36 cellular contexts compared by ENCODE assay signal in genomic region chr2:214895469-214895868, GRCh38.
"Had no signal": no experiment of that assay in that cellular context is flagged by ENCODE, and none has a peak within 500 bp of the region (broad histone marks: within the 10 kb centered on the region; RNA-seq: fewer than 3 reads in every experiment).

No MANE protein-coding gene starts in this region.

- ATAC-seq: activated CD8-positive, alpha-beta T cell treated with anti-CD3 and anti-CD28 coated beads for 36 hours; activated naive CD4-positive, alpha-beta T cell treated with anti-CD3 and anti-CD28 coated beads, Interleukin-2, amount 50 U/mL, for 72 hours; activated T-cell treated with anti-CD3 and anti-CD28 coated beads, Interleukin-2, amount 50 U/mL, for 4 hours; activated T-cell treated with anti-CD3 and anti-CD28 coated beads, Interleukin-2, amount 50 U/mL, for 72 hours; activated T-helper 17 cell treated with anti-CD3 and anti-CD28 coated beads, Interleukin-2, amount 50 U/mL, for 72 hours; body of pancreas had no signal

- DNase-seq: activated B cell treated with CpG ODN at 0.5 μM for 24 hours; activated CD4-positive, alpha-beta memory T cell treated with anti-CD3 and anti-CD28 coated beads for 36 hours; activated CD4-positive, alpha-beta T cell treated with anti-CD3 and anti-CD28 coated beads for 4 hours; activated CD4-positive, alpha-beta T cell treated with anti-CD3 and anti-CD28 coated beads, Interleukin-2, amount 10 ng/mL, durations not matched to agents 24 days and 14 days; activated CD4-positive, alpha-beta T cell treated with anti-CD3 and anti-CD28 coated beads, Interleukin-2, amount 50 U/mL, for 1 hour; activated CD4-positive, alpha-beta T cell treated with anti-CD3 and anti-CD28 coated beads, Interleukin-2, amount 50 U/mL, for 4 hours; activated CD4-positive, CD25-positive, alpha-beta regulatory T cell treated with anti-CD3 and anti-CD28 coated beads, Interleukin-2, amount 50 U/mL, for 72 hours; activated CD8-positive, alpha-beta memory T cell treated with anti-CD3 and anti-CD28 coated beads, Interleukin-2, amount 50 U/mL, for 4 hours; activated CD8-positive, alpha-beta T cell treated with anti-CD3 and anti-CD28 coated beads for 36 hours; activated effector memory CD4-positive, alpha-beta T cell treated with anti-CD3 and anti-CD28 coated beads, Interleukin-2, amount 50 U/mL, for 16 hours; activated gamma-delta T cell treated with Interleukin-2 at 50 U/mL for 16 hours; activated naive CD4-positive, alpha-beta T cell; activated naive CD4-positive, alpha-beta T cell treated with anti-CD3 and anti-CD28 coated beads for 36 hours; activated naive CD4-positive, alpha-beta T cell treated with anti-CD3 and anti-CD28 coated beads, Interleukin-2, amount 50 U/mL, for 16 hours; activated naive CD8-positive, alpha-beta T cell treated with anti-CD3 and anti-CD28 coated beads for 36 hours; activated T-cell treated with anti-CD3 and anti-CD28 coated beads for 4 hours; activated T-cell treated with anti-CD3 and anti-CD28 coated beads, Interleukin-2, amount 50 U/mL, for 1 hour; activated T-cell treated with anti-CD3 and anti-CD28 coated beads, Interleukin-2, amount 50 U/mL, for 4 hours; activated T-cell treated with anti-CD3 and anti-CD28 coated beads, Interleukin-2, amount 50 U/mL, for 72 hours; adrenal gland; amniotic stem cell; aorta; body of pancreas; brain microvascular endothelial cell; central memory CD4-positive, alpha-beta T cell; T-helper 2 cell; T-helper 9 cell had no signal

- H3K4me3 ChIP-seq: adrenal gland, body of pancreas, breast epithelium had no signal

- H3K9me3 ChIP-seq: adrenal gland, body of pancreas, breast epithelium had no signal

- H3K27me3 Mint-ChIP-seq: activated B cell treated with CpG ODN at 0.5 μM for 24 hours; activated CD4-positive, alpha-beta T cell treated with anti-CD3 and anti-CD28 coated beads, Interleukin-2, amount 10 ng/mL, durations not matched to agents 24 days and 14 days; activated naive CD8-positive, alpha-beta T cell treated with anti-CD3 and anti-CD28 coated beads for 36 hours had no signal

- H3K4me3 Mint-ChIP-seq: activated B cell treated with CpG ODN at 0.5 μM for 24 hours; activated CD4-positive, alpha-beta memory T cell treated with anti-CD3 and anti-CD28 coated beads for 36 hours; activated CD4-positive, alpha-beta T cell treated with anti-CD3 and anti-CD28 coated beads, Interleukin-2, amount 10 ng/mL, durations not matched to agents 24 days and 14 days; activated CD8-positive, alpha-beta T cell treated with anti-CD3 and anti-CD28 coated beads for 36 hours; activated naive CD4-positive, alpha-beta T cell treated with anti-CD3 and anti-CD28 coated beads for 36 hours; activated naive CD8-positive, alpha-beta T cell treated with anti-CD3 and anti-CD28 coated beads for 36 hours; activated T-cell treated with anti-CD3 and anti-CD28 coated beads, Interleukin-2, amount 50 U/mL, for 4 hours; activated T-cell treated with anti-CD3 and anti-CD28 coated beads, Interleukin-2, amount 50 U/mL, for 72 hours; activated T-helper 1 cell treated with anti-CD3 and anti-CD28 coated beads, Interleukin-12 subunit alpha, Interleukin-12 subunit beta, Interleukin-2, Interleukin-4 antibody, amounts not matched to agents 30 ng/mL and 10 ng/mL and 1 ng/mL, durations not matched to agents 14 hours and 24 hours and 36 hours; activated T-helper 17 cell treated with anti-CD3 and anti-CD28 coated beads, Interleukin-2, amount 50 U/mL, for 72 hours; T-helper 2 cell treated with Interferon-gamma antibody and Interleukin-4, amounts not matched to agents 5 μg/mL and 100 μg/mL, for 36 hours had no signal

- H3K36me3 ChIP-seq: adrenal gland, brain microvascular endothelial cell, breast epithelium had no signal

- H3K4me1 Mint-ChIP-seq: activated B cell treated with CpG ODN at 0.5 μM for 24 hours; activated naive CD8-positive, alpha-beta T cell treated with anti-CD3 and anti-CD28 coated beads for 36 hours; activated T-helper 17 cell treated with anti-CD3 and anti-CD28 coated beads, Interleukin-2, amount 50 U/mL, for 72 hours had no signal

- H3K36me3 Mint-ChIP-seq: activated CD4-positive, alpha-beta memory T cell treated with anti-CD3 and anti-CD28 coated beads for 36 hours; activated naive CD4-positive, alpha-beta T cell treated with anti-CD3 and anti-CD28 coated beads, Interleukin-2, amount 50 U/mL, for 72 hours; activated naive CD8-positive, alpha-beta T cell treated with anti-CD3 and anti-CD28 coated beads for 36 hours had no signal

- H3K27me3 ChIP-seq: adrenal gland, body of pancreas, brain microvascular endothelial cell, breast epithelium had no signal

- H3K9me3 Mint-ChIP-seq: activated B cell treated with CpG ODN at 0.5 μM for 24 hours; activated CD4-positive, alpha-beta memory T cell treated with anti-CD3 and anti-CD28 coated beads for 36 hours; activated CD4-positive, alpha-beta T cell treated with anti-CD3 and anti-CD28 coated beads, Interleukin-2, amount 10 ng/mL, durations not matched to agents 24 days and 14 days; activated CD8-positive, alpha-beta T cell treated with anti-CD3 and anti-CD28 coated beads for 36 hours; activated naive CD4-positive, alpha-beta T cell treated with anti-CD3 and anti-CD28 coated beads for 36 hours; activated naive CD4-positive, alpha-beta T cell treated with anti-CD3 and anti-CD28 coated beads, Interleukin-2, amount 50 U/mL, for 72 hours; activated naive CD8-positive, alpha-beta T cell treated with anti-CD3 and anti-CD28 coated beads for 36 hours; activated T-cell treated with anti-CD3 and anti-CD28 coated beads, Interleukin-2, amount 50 U/mL, for 4 hours; activated T-cell treated with anti-CD3 and anti-CD28 coated beads, Interleukin-2, amount 50 U/mL, for 72 hours; activated T-helper 1 cell treated with anti-CD3 and anti-CD28 coated beads, Interleukin-12 subunit alpha, Interleukin-12 subunit beta, Interleukin-2, Interleukin-4 antibody, amounts not matched to agents 30 ng/mL and 10 ng/mL and 1 ng/mL, durations not matched to agents 14 hours and 24 hours and 36 hours; activated T-helper 17 cell treated with anti-CD3 and anti-CD28 coated beads, Interleukin-2, amount 50 U/mL, for 72 hours; T-helper 2 cell treated with Interferon-gamma antibody and Interleukin-4, amounts not matched to agents 5 μg/mL and 100 μg/mL, for 36 hours had no signal

- H3K4me1 ChIP-seq: adrenal gland, body of pancreas, breast epithelium had no signal

- H3K27ac Mint-ChIP-seq: activated B cell treated with CpG ODN at 0.5 μM for 24 hours; activated CD4-positive, alpha-beta memory T cell treated with anti-CD3 and anti-CD28 coated beads for 36 hours; activated CD4-positive, alpha-beta T cell treated with anti-CD3 and anti-CD28 coated beads, Interleukin-2, amount 10 ng/mL, durations not matched to agents 24 days and 14 days; activated CD8-positive, alpha-beta T cell treated with anti-CD3 and anti-CD28 coated beads for 36 hours; activated naive CD4-positive, alpha-beta T cell treated with anti-CD3 and anti-CD28 coated beads for 36 hours; activated naive CD4-positive, alpha-beta T cell treated with anti-CD3 and anti-CD28 coated beads, Interleukin-2, amount 50 U/mL, for 72 hours; activated naive CD8-positive, alpha-beta T cell treated with anti-CD3 and anti-CD28 coated beads for 36 hours; activated T-cell treated with anti-CD3 and anti-CD28 coated beads, Interleukin-2, amount 50 U/mL, for 72 hours; activated T-helper 1 cell treated with anti-CD3 and anti-CD28 coated beads, Interleukin-12 subunit alpha, Interleukin-12 subunit beta, Interleukin-2, Interleukin-4 antibody, amounts not matched to agents 30 ng/mL and 10 ng/mL and 1 ng/mL, durations not matched to agents 14 hours and 24 hours and 36 hours; activated T-helper 17 cell treated with anti-CD3 and anti-CD28 coated beads, Interleukin-2, amount 50 U/mL, for 72 hours; T-helper 2 cell treated with Interferon-gamma antibody and Interleukin-4, amounts not matched to agents 5 μg/mL and 100 μg/mL, for 36 hours had no signal

- H3K27ac ChIP-seq: adrenal gland, body of pancreas, brain microvascular endothelial cell, breast epithelium, VCaP had no signal

- FAIRE-seq: astrocyte, colon, TTC549 had no signal
